Comparison of ENCODE assay signal across 22 cellular contexts in genomic region chr5:150565868-150566267, GRCh38. TPM values are rescaled to one million over a fixed set of nuclear protein-coding genes. Genes with fewer than 3 reads are reported as not detected.
DNase-seq lines count a peak whose midpoint lies in the region; ATAC-seq, FAIRE-seq and TF ChIP-seq lines count a peak whose summit lies in the region.
"Had no signal": no experiment of that assay in that cellular context is flagged by ENCODE, and none has a peak within 500 bp of the region (broad histone marks: within the 10 kb centered on the region; RNA-seq: fewer than 3 reads in every experiment).

No MANE protein-coding gene starts in this region.

- ATAC-seq in RWPE2 (ENCODE audit: low read depth) = no peak
- no peak for ATAC-seq in GM18867 (IDR thresholded peaks at IDR 0.05; ENCODE audit: unreplicated experiment)
- ATAC-seq in HG03159 (IDR thresholded peaks at IDR 0.05; ENCODE audit: unreplicated experiment) = no peak

- TF ChIP-seq RAD21 in H1 (IDR thresholded peaks at IDR 0.05 in 1 of 2, conservative IDR thresholded peaks at IDR 0.05 in 1 of 2; ENCODE audit: low read depth in 2 of 2, low read length in 2 of 2) = no peak

- H3K4me1 ChIP-seq in RWPE2 (ENCODE audit: insufficient read depth, poor library complexity, severe bottlenecking) = peaks cover 1% of the 10 kb centered on the region
- no peaks in the 10 kb centered on the region for H3K4me1 ChIP-seq in H1 (replicated peaks in 1 of 4; ENCODE audit: control insufficient read depth in 3 of 4, insufficient read depth in 4 of 4, low read length in 3 of 4)

- no peak overlapping the region for H3K9ac ChIP-seq in H1 (replicated peaks in 1 of 4; ENCODE audit: extremely low read depth in 1 of 4, low read depth in 3 of 4, low read length in 3 of 4)
- H3K9ac ChIP-seq: BLaER1 treated with 17β-estradiol and CSF1 and Interleukin-3, amounts not matched to agents 10 nM and 100 nM; GM23248 had no signal

- no peak overlapping the region for H3K4ac ChIP-seq in H1 (replicated peaks; ENCODE audit: insufficient read length, low read depth, low read length)

- FAIRE-seq in H1 (lab: Jason Lieb, UNC) = no peak
- FAIRE-seq: GM12891, H54 had no signal

- H3K27me3 ChIP-seq in RWPE2 (ENCODE audit: insufficient read depth, poor library complexity, severe bottlenecking) (no peaks in the 10 kb centered on the region), H1 (replicated peaks in 1 of 4; ENCODE audit: control insufficient read depth in 3 of 4, extremely low read depth in 1 of 4, insufficient read depth in 3 of 4, low read length in 3 of 4) (no peaks in the 10 kb centered on the region)
- H3K27me3 ChIP-seq: BLaER1 treated with 17β-estradiol and CSF1 and Interleukin-3, amounts not matched to agents 10 nM and 100 nM had no signal

- CTCF ChIA-PET in H1 (lab: Charles Lee; ENCODE audit: partially characterized antibody) = interaction anchor here (0.6 to 14.7 kb wide), 10 partner anchors 11 to 281 kb away, joined by 3 to 303 read pairs (median 5); partner anchors contain the start of genes IRGM and MYOZ3

- no peak overlapping the region for H2BK12ac ChIP-seq in H1 (ENCODE audit: low read depth, low read length)

- TF ChIP-seq EP300 in H1 (IDR thresholded peaks at IDR 0.05; ENCODE audit: borderline replicate concordance in 1 of 2, low read depth in 2 of 2, low read length in 2 of 2) = no peak

- TF ChIP-seq POLR2A in H1 (IDR thresholded peaks at IDR 0.05; ENCODE audit: control extremely low read depth in 1 of 2, low read depth in 2 of 2, low read length in 2 of 2) = no peak

- H3K27ac ChIP-seq in RWPE2 (ENCODE audit: poor library complexity, severe bottlenecking) (no peak overlapping the region), H1 (ENCODE audit: low read depth, low read length) (no peak overlapping the region)
- H3K27ac ChIP-seq: 22Rv1; BLaER1 treated with 17β-estradiol and CSF1 and Interleukin-3, amounts not matched to agents 10 nM and 100 nM; GM23248; HL-60 had no signal

- no peaks in the 10 kb centered on the region for H3K79me1 ChIP-seq in H1 (ENCODE audit: low read depth, low read length)

- no peak overlapping the region for H2BK20ac ChIP-seq in H1 (ENCODE audit: low read length)

- no peak overlapping the region for H3K4me3 ChIP-seq in RWPE2 (ENCODE audit: severe bottlenecking)
- H3K4me3 ChIP-seq in H1 (ENCODE audit: extremely low read depth in 1 of 4, insufficient read depth in 2 of 4, low read depth in 3 of 4, low read length in 4 of 4) = no peak overlapping the region
- H3K4me3 ChIP-seq: BLaER1 treated with 17β-estradiol and CSF1 and Interleukin-3, amounts not matched to agents 10 nM and 100 nM; GM23248 had no signal

- no peak overlapping the region for H2AFZ ChIP-seq in H1 (ENCODE audit: low read length)
- H2AFZ ChIP-seq: GM23248 had no signal

- H3K56ac ChIP-seq in H1 (replicated peaks; ENCODE audit: insufficient read length, low read depth, low read length) = no peak overlapping the region

- no peaks in the 10 kb centered on the region for H4K20me1 ChIP-seq in H1 (replicated peaks in 1 of 2; ENCODE audit: control insufficient read depth in 1 of 2, insufficient read depth in 2 of 2, low read length in 2 of 2)
- H4K20me1 ChIP-seq: BLaER1 treated with 17β-estradiol and CSF1 and Interleukin-3, amounts not matched to agents 10 nM and 100 nM had no signal

- H4K8ac ChIP-seq in H1 (ENCODE audit: extremely low read depth, insufficient read depth, low read length) = no peak overlapping the region

- POLR2A ChIA-PET in H1 (lab: Charles Lee; ENCODE audit: partially characterized antibody) = interaction anchor here (1.3 kb wide), 1 partner anchor 106 kb away, joined by 3 read pairs; no protein-coding TSS in a partner anchor

- no peak overlapping the region for H3K23ac ChIP-seq in H1 (ENCODE audit: insufficient read length)

- no peaks in the 10 kb centered on the region for H3K23me2 ChIP-seq in H1 (ENCODE audit: low read depth, low read length)

- no peak overlapping the region for H2BK120ac ChIP-seq in H1 (replicated peaks; ENCODE audit: low read depth, low read length)

- H2BK15ac ChIP-seq in H1 (ENCODE audit: low read length) = no peak overlapping the region

- no peak overlapping the region for H4K91ac ChIP-seq in H1 (replicated peaks; ENCODE audit: insufficient read length, low read length)

- H3K36me3 ChIP-seq in RWPE2 (ENCODE audit: low read depth) = no peaks in the 10 kb centered on the region
- H3K36me3 ChIP-seq in H1 (ENCODE audit: control insufficient read depth in 2 of 4, insufficient read depth in 4 of 4, low read length in 3 of 4) = no peaks in the 10 kb centered on the region
- H3K36me3 ChIP-seq: BLaER1 treated with 17β-estradiol and CSF1 and Interleukin-3, amounts not matched to agents 10 nM and 100 nM had no signal

- no peak overlapping the region for H4K5ac ChIP-seq in H1 (ENCODE audit: insufficient read length, low read depth, low read length)

- H3K4me2 ChIP-seq in H1 (ENCODE audit: insufficient read depth in 1 of 2, low read depth in 2 of 2, low read length in 2 of 2) = no peak overlapping the region
- H3K4me2 ChIP-seq: BLaER1 treated with 17β-estradiol and CSF1 and Interleukin-3, amounts not matched to agents 10 nM and 100 nM had no signal

- TF ChIP-seq CTCF in RWPE2 (IDR thresholded peaks at IDR 0.05; ENCODE audit: poor library complexity, severe bottlenecking) (no peak), H1 (IDR thresholded peaks at IDR 0.05; ENCODE audit: control extremely low read depth in 1 of 3, insufficient read depth in 1 of 3, low read depth in 1 of 3, low read length in 3 of 3) (no peak)

- H2BK5ac ChIP-seq in H1 (ENCODE audit: low read depth, low read length) = no peak overlapping the region

- H3K14ac ChIP-seq in H1 (ENCODE audit: insufficient read length) = no peak overlapping the region

- no peak overlapping the region for H2AK5ac ChIP-seq in H1 (ENCODE audit: low read depth, low read length)

- H3K9me3 ChIP-seq in RWPE2 (ENCODE audit: severe bottlenecking) (no peaks in the 10 kb centered on the region), H1 (ENCODE audit: insufficient read depth in 2 of 2, low read depth in 1 of 2, low read length in 1 of 2) (no peaks in the 10 kb centered on the region; a peak in 1 of 4 replicates)
- H3K9me3 ChIP-seq: BLaER1 treated with 17β-estradiol and CSF1 and Interleukin-3, amounts not matched to agents 10 nM and 100 nM had no signal

- no peak overlapping the region for H3K18ac ChIP-seq in H1 (ENCODE audit: extremely low read depth, low read length)

- WGBS in H1 (ENCODE audit: extremely low coverage in 1 of 2, insufficient coverage in 1 of 2, insufficient read length in 1 of 2, insufficient replicate concordance in 2 of 2, low coverage in 1 of 2, low lambda C conversion rate in 2 of 2, missing lambda C conversion rate in 1 of 2), 2 experiments = 85% methylated on average over 1 of the region's 1 CpG; no CpG with 5 or more reads in 1 of the 2 experiments

- H3K79me2 ChIP-seq in H1 (ENCODE audit: control insufficient read depth in 1 of 2, insufficient read depth in 2 of 2, low read length in 2 of 2) = no peaks in the 10 kb centered on the region

- peak; percentile 34 for DNase-seq in activated effector memory CD4-positive, alpha-beta T cell treated with anti-CD3 and anti-CD28 coated beads, Interleukin-2, amount 50 U/mL, for 16 hours
- no peak for DNase-seq in activated effector memory CD4-positive, alpha-beta T cell treated with Interleukin-2 at 50 U/mL for 16 hours
- DNase-seq in RWPE2 (ENCODE audit: low spot score) (peak; percentile 22), H1 (ENCODE audit: low read depth in 1 of 2, low spot score in 2 of 2) (no peak), AG08395 (ENCODE audit: low spot score) (no peak)
- DNase-seq: CD4-positive, CD25-positive, alpha-beta regulatory T cell; CD8-positive, alpha-beta memory T cell; COR-L47; DMS 273 treated with DMSO at 0.1 percent for 48 hours; DMS53; DND-41; EL; GM23248; HCEC 1CT; KG1 had no signal

TF ChIP-seq in H1, 55 proteins besides CTCF, POLR2A, EP300 and RAD21:
- no peak for TF ChIP-seq SUZ12 (IDR thresholded peaks at IDR 0.05; ENCODE audit: low read length)
- 0 out of 2 replicates have a peak, but pooled peaks have one; percentile 16 for TF ChIP-seq CEBPB (IDR thresholded peaks at IDR 0.05; ENCODE audit: low read depth, low read length)

RNA-seq across cellular contexts. Expression of gene NDST1, which starts 57.9 kb away (rescaled TPM):
- total RNA-seq in H1 (2021; fragmentation: NEBNext Ultra II Directional; extraction: Animal tissue kit (Norgen Biotek cat#: 25700)) = 70.1 and 72.0 TPM in 2 replicates
- 27.0 and 37.7 TPM in 2 replicates for polyA plus RNA-seq in H1 (2011; rRNA removed)
- 21.2 TPM for polyA plus RNA-seq in H1 (2011; cell fraction: cytosol; rRNA removed)
- polyA plus RNA-seq in H1 (2011; cell fraction: nucleus; rRNA removed) = 50.8 TPM
- polyA plus RNA-seq in H1 (2012, experiment 1 of 2) = 28.7 to 34.5 TPM (median 31.7 TPM) in 4 replicates
- polyA plus RNA-seq in H1 (2012, experiment 2 of 2) = 30.3 TPM
- polyA plus RNA-seq in H1 (2013, experiment 1 of 2) = 30.1 TPM
- 32.9 TPM for polyA plus RNA-seq in H1 (2013, experiment 2 of 2)
- 41.4 and 47.8 TPM in 2 replicates for polyA minus RNA-seq in H1 (2011; rRNA and poly(A)+ RNA removed)
- 32.1 TPM for polyA minus RNA-seq in H1 (2011; cell fraction: cytosol; rRNA and poly(A)+ RNA removed)
- 37.9 TPM for polyA minus RNA-seq in H1 (2011; cell fraction: nucleus; rRNA and poly(A)+ RNA removed)
- polyA plus RNA-seq: CD4-positive, CD25-positive, alpha-beta regulatory T cell had no signal

Comparison
In these comparisons a context has a peak if more than half of its experiments do, and no peak if none do; other contexts are left out.
1. DNase-seq: peak in activated effector memory CD4-positive, alpha-beta T cell treated with anti-CD3 and anti-CD28 coated beads, Interleukin-2, amount 50 U/mL, for 16 hours (single experiment) and RWPE2 (single experiment); none in activated effector memory CD4-positive, alpha-beta T cell treated with Interleukin-2 at 50 U/mL for 16 hours (single experiment), H1 (0 of 2) and AG08395 (single experiment).